In genomic region chr15:90645873-90646605, GRCh38 we compare ENCODE assay signal across 17 cellular contexts.
DNase-seq lines count a peak whose midpoint lies in the region; ATAC-seq and TF ChIP-seq lines count a peak whose summit lies in the region.
"Had no signal": no experiment of that assay in that cellular context is flagged by ENCODE, and none has a peak within 500 bp of the region (broad histone marks: within the 10 kb centered on the region; RNA-seq: fewer than 3 reads in every experiment).

No MANE protein-coding gene starts in this region.

- no peak for TF ChIP-seq RAD21 in SK-N-SH (IDR thresholded peaks at IDR 0.05; ENCODE audit: low read length)

- CTCF ChIA-PET in SK-N-SH (lab: Yijun Ruan, JAX), result interaction anchor here (1.0 to 2.6 kb wide), 4 partner anchors 240 to 310 kb away, joined by 3 to 17 read pairs (median 6); partner anchors contain the start of gene UNC45A
- CTCF ChIA-PET in T-cell (lab: Charles Lee), result interaction anchor here in 1 of 2 donors (0.5 kb wide), 1 partner anchor 108 kb away, joined by 3 read pairs; no protein-coding TSS in a partner anchor

- no peak overlapping the region for H3K4ac ChIP-seq in trophoblast cell (ENCODE audit: low read depth, low read length)

- WGBS in SK-N-SH (ENCODE audit: low lambda C conversion rate), result 90% methylated on average over 23 of the region's 23 CpGs
- no CpG with 5 or more reads among the region's 23 CpGs for WGBS in trophoblast cell (ENCODE audit: extremely low coverage, insufficient coverage, insufficient read length)

- no peak overlapping the region for H2BK120ac ChIP-seq in trophoblast cell (ENCODE audit: insufficient read depth, low read length, poor library complexity)

- H3K9me3 ChIP-seq in SK-N-SH (no peaks in the 10 kb centered on the region), trophoblast cell (ENCODE audit: insufficient read depth, low read depth, low read length) (peaks cover 3% of the 10 kb centered on the region)

- H3K4me2 ChIP-seq in SK-N-SH (no peak overlapping the region), trophoblast cell (ENCODE audit: low read length) (no peak overlapping the region)

- peaks cover 14% of the 10 kb centered on the region for H3F3A ChIP-seq in SK-N-SH (replicated peaks; ENCODE audit: insufficient read depth)

- H4K8ac ChIP-seq in trophoblast cell (ENCODE audit: low read depth, low read length), result no peak overlapping the region

- H3K36me3 ChIP-seq in SK-N-SH (replicated peaks in 1 of 2; ENCODE audit: control insufficient read depth in 1 of 2, insufficient read depth in 2 of 2, low read length in 1 of 2), result peaks cover 6 to 22% of the 10 kb centered on the region in 2 experiments
- peaks cover 24 to 31% of the 10 kb centered on the region in 2 experiments for H3K36me3 ChIP-seq in trophoblast cell (ENCODE audit: control insufficient read depth in 1 of 2, insufficient read depth in 2 of 2, low read length in 2 of 2)

- POLR2A ChIA-PET in SK-N-SH (lab: Yijun Ruan, JAX), result no interaction called here
- POLR2A ChIA-PET in T-cell (lab: Charles Lee), result interaction anchor here in 1 of 2 donors (0.5 kb wide), 1 partner anchor 260 kb away, joined by 8 read pairs; no protein-coding TSS in a partner anchor

- peaks cover 17% of the 10 kb centered on the region for H3K79me1 ChIP-seq in trophoblast cell (ENCODE audit: low read length)

- no peaks in the 10 kb centered on the region for H3K27me3 ChIP-seq in SK-N-SH (ENCODE audit: insufficient read depth)
- H3K27me3 ChIP-seq in trophoblast cell (ENCODE audit: insufficient read depth, low read length), result no peaks in the 10 kb centered on the region

- no peak for TF ChIP-seq EP300 in SK-N-SH (IDR thresholded peaks at IDR 0.05; ENCODE audit: borderline replicate concordance in 1 of 2, low read depth in 1 of 2, low read length in 1 of 2)

- H4K20me1 ChIP-seq in SK-N-SH (ENCODE audit: insufficient read depth), result no peaks in the 10 kb centered on the region

- H4K91ac ChIP-seq in trophoblast cell (ENCODE audit: low read depth, low read length), result no peak overlapping the region

- no peaks in the 10 kb centered on the region for H3K9me3 Mint-ChIP-seq in T-cell
- no peaks in the 10 kb centered on the region for H3K9me3 Mint-ChIP-seq in endothelial cell (ENCODE audit: unreplicated experiment)
- H3K9me3 Mint-ChIP-seq: IgD-negative memory B cell had no signal

- no peaks in the 10 kb centered on the region for H3K9me2 ChIP-seq in SK-N-SH

- H3K27ac ChIP-seq in SK-N-SH (ENCODE audit: low read depth in 2 of 2, low read length in 1 of 2) (no peak overlapping the region), trophoblast cell (ENCODE audit: low read depth, low read length) (no peak overlapping the region)

- H3K27me3 Mint-ChIP-seq in T-cell (no peaks in the 10 kb centered on the region), endothelial cell (ENCODE audit: unreplicated experiment) (peaks cover 11% of the 10 kb centered on the region)

- no peak for TF ChIP-seq CTCF in SK-N-SH (IDR thresholded peaks at IDR 0.05)
- no peak for TF ChIP-seq CTCF in endothelial cell (IDR thresholded peaks at IDR 0.05; ENCODE audit: unreplicated experiment)

- DNase-seq in SK-N-SH, result no peak
- no peak for DNase-seq in T-cell
- no peak for DNase-seq in endothelial cell (ENCODE audit: low spot score)
- DNase-seq in trophoblast cell, result peak; percentile 57 to 69
- DNase-seq in activated CD8-positive, alpha-beta memory T cell treated with anti-CD3 and anti-CD28 coated beads, Interleukin-2, amount 50 U/mL, for 48 hours, result no peak
- DNase-seq in NCI-H2196 treated with DMSO at 0.1 percent for 48 hours (lab: John Stamatoyannopoulos, UW; ENCODE audit: unreplicated experiment), result no peak
- DNase-seq: 8988T, activated gamma-delta T cell treated with Interleukin-2 at 50 U/mL for 16 hours, HCEC 1CT, NCI-H146, NCI-H82, SHP77 treated with DMSO at 0.1 percent for 48 hours had no signal

- H3K4me1 ChIP-seq in SK-N-SH (ENCODE audit: control insufficient read depth in 1 of 2, insufficient read depth in 2 of 2, low read depth in 1 of 2, low read length in 1 of 2) (peaks cover 5 to 12% of the 10 kb centered on the region in 2 experiments), trophoblast cell (ENCODE audit: control insufficient read depth in 1 of 2, insufficient read depth in 2 of 2, low read length in 2 of 2) (peaks cover 0 to 13% of the 10 kb centered on the region in 2 experiments)

- H3K36me3 Mint-ChIP-seq in T-cell (peaks cover 25% of the 10 kb centered on the region), endothelial cell (ENCODE audit: low read depth, unreplicated experiment) (peaks cover 32% of the 10 kb centered on the region)

- no peak overlapping the region for H3K9ac ChIP-seq in SK-N-SH
- no peak overlapping the region for H3K9ac ChIP-seq in trophoblast cell (ENCODE audit: low read length)

- no peak overlapping the region for H2BK12ac ChIP-seq in trophoblast cell (ENCODE audit: low read length)

- no peak overlapping the region for H3K23ac ChIP-seq in trophoblast cell (ENCODE audit: low read length)

- peak overlapping the region; percentile 23 to 44 for H3K27ac Mint-ChIP-seq in T-cell
- peak overlapping the region; percentile 74 for H3K27ac Mint-ChIP-seq in endothelial cell (ENCODE audit: unreplicated experiment)

- no peak overlapping the region for H3K4me3 Mint-ChIP-seq in T-cell
- peak overlapping the region; percentile 38 for H3K4me3 Mint-ChIP-seq in endothelial cell (ENCODE audit: unreplicated experiment)

- H3K4me3 ChIP-seq in SK-N-SH (ENCODE audit: low read depth in 2 of 2, low read length in 1 of 2) (no peak overlapping the region), trophoblast cell (ENCODE audit: low read depth, low read length) (no peak overlapping the region)
- H3K4me3 ChIP-seq: coronary artery, skin epidermis had no signal

- H4K12ac ChIP-seq in trophoblast cell (ENCODE audit: low read depth, low read length), result no peak overlapping the region

- H3K14ac ChIP-seq in trophoblast cell (ENCODE audit: low read length), result no peak overlapping the region

- no peak overlapping the region for H2AK5ac ChIP-seq in trophoblast cell (ENCODE audit: low read length)

- no peak overlapping the region for H2BK5ac ChIP-seq in trophoblast cell (ENCODE audit: low read depth, low read length, poor library complexity)

- H3K4me1 Mint-ChIP-seq in T-cell, result peaks cover 23 to 40% (median 37%) of the 10 kb centered on the region in 3 donors
- peaks cover 43% of the 10 kb centered on the region for H3K4me1 Mint-ChIP-seq in endothelial cell (ENCODE audit: unreplicated experiment)

- no peak overlapping the region for H3K18ac ChIP-seq in trophoblast cell (ENCODE audit: low read length)

- H3K79me2 ChIP-seq in SK-N-SH (ENCODE audit: insufficient read depth) (no peaks in the 10 kb centered on the region), trophoblast cell (ENCODE audit: control insufficient read depth, insufficient read depth, low read length, poor library complexity) (no peaks in the 10 kb centered on the region)

- H2AFZ ChIP-seq in SK-N-SH (ENCODE audit: low read depth), result no peak overlapping the region
- H2AFZ ChIP-seq in trophoblast cell (ENCODE audit: insufficient read depth, low read length, poor library complexity), result no peak overlapping the region

- ATAC-seq in SK-N-SH treated with all-trans-retinoic acid at 6 μM for 48 hours (peak; percentile 6; the same call in 1 of the 3 replicates), T-cell (replicated peaks in 1 of 4) (no peak), GM19351 (IDR thresholded peaks at IDR 0.05; ENCODE audit: unreplicated experiment) (no peak)

TF ChIP-seq in SK-N-SH treated with all-trans-retinoic acid at 6 μM for 48 hours, 23 proteins besides CTCF, POLR2A, EP300 and RAD21:
- TF ChIP-seq TCF4 (CRISPR knock-in tag; IDR thresholded peaks at IDR 0.05; ENCODE audit: borderline replicate concordance), result no peak
- no peak for TF ChIP-seq GLIS3 (CRISPR knock-in tag; IDR thresholded peaks at IDR 0.05)
- no peak for TF ChIP-seq ESRRG (CRISPR knock-in tag; IDR thresholded peaks at IDR 0.05)
TF ChIP-seq in SK-N-SH treated with all-trans-retinoic acid at 6 μM for 48 hours: peak in this region for 0.

TF ChIP-seq in SK-N-SH, 30 proteins besides CTCF, POLR2A, EP300 and RAD21 (continues in another document):
- TF ChIP-seq TAF1 (IDR thresholded peaks at IDR 0.05; ENCODE audit: borderline replicate concordance, low read depth, low read length) (no peak), GABPA (IDR thresholded peaks at IDR 0.05; ENCODE audit: low read depth) (no peak), CHD2 (IDR thresholded peaks at IDR 0.05; ENCODE audit: low read length, partially characterized antibody) (no peak), RXRA (IDR thresholded peaks at IDR 0.05; ENCODE audit: borderline replicate concordance, low read depth) (no peak), MXI1 (IDR thresholded peaks at IDR 0.05; ENCODE audit: low read depth, low read length) (no peak), MAX (IDR thresholded peaks at IDR 0.05; ENCODE audit: low read depth) (no peak), IRF3 (IDR thresholded peaks at IDR 0.05; ENCODE audit: low read depth, low read length) (no peak), NRF1 (IDR thresholded peaks at IDR 0.05; ENCODE audit: low read depth, low read length) (no peak), SIN3A (IDR thresholded peaks at IDR 0.05; ENCODE audit: borderline replicate concordance, low read depth, low read length) (no peak)

Comparison
In these comparisons a context has a peak if more than half of its experiments do, and no peak if none do; other contexts are left out.
1. DNase-seq: peak in trophoblast cell (2 of 2); none in SK-N-SH (single experiment), T-cell (0 of 34), endothelial cell (single experiment), activated CD8-positive, alpha-beta memory T cell treated with anti-CD3 and anti-CD28 coated beads, Interleukin-2, amount 50 U/mL, for 48 hours (single experiment) and NCI-H2196 treated with DMSO at 0.1 percent for 48 hours (single experiment).